In the genomic region with DNA sequence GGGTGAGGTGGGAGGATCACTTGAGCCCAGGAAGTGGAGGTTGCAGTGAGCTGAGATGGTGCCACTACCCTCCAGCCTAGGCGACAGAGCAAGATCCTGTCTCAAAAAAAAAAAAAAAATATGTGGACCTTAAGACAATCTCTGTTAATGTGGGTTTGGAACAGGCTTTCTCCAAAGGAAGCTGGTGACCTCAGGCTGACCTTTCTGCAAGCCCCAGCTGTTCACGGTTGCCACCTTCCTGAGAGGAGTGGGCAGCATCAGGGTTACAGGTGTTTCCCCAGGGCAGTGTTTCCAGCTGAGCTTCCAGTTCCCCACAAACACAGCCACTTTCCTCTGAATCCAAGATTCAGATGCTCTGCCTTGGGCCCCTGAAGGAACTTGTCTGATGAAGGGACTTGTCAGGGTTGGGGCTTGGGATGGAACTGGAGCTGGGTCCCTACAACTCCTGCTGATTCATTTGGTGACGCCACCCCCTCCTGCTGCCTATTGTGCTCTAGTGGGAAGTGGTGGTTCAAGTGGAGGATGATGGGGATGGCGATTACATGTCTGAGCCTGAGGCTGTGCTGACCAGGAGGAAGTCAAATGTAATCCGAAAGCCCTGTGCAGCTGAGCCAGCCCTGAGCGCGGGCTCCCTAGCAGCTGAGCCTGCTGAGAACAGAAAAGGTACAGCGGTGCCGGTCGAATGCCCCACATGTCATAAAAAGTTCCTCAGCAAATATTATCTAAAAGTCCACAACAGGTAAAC, we compare ENCODE assay signal across 9 cellular contexts. TPM values are rescaled to one million over a fixed set of nuclear protein-coding genes. Genes with fewer than 3 reads are reported as not detected.
A peak's percentile ranks its signal among the peaks of the same experiment; 100 is the strongest.
DNase-seq lines count a peak whose midpoint lies in the region; ATAC-seq and TF ChIP-seq lines count a peak whose summit lies in the region.
"Had no signal": no experiment of that assay in that cellular context is flagged by ENCODE, and none has a peak within 500 bp of the region (broad histone marks: within the 10 kb centered on the region; RNA-seq: fewer than 3 reads in every experiment).

No MANE protein-coding gene starts in this region.

- H3K9me3 Mint-ChIP-seq in activated CD4-positive, alpha-beta T cell treated with anti-CD3 and anti-CD28 coated beads, Interleukin-2, amount 10 ng/mL, durations not matched to agents 7 days and 5 days: no peaks in the 10 kb centered on the region

- TF ChIP-seq EP300 in stomach (IDR thresholded peaks at IDR 0.05): no peak

- CTCF ChIA-PET in activated CD4-positive, alpha-beta T cell treated with anti-CD3 and anti-CD28 coated beads, Interleukin-2, amount 10 ng/mL, durations not matched to agents 7 days and 5 days (lab: Charles Lee): interaction anchor here (1.2 to 7.3 kb wide), 3 partner anchors 11 to 34 kb away, joined by 4 to 49 read pairs (median 5); partner anchors contain the start of genes NOL9 and TAS1R1

- TF ChIP-seq POLR2A in Peyer's patch (IDR thresholded peaks at IDR 0.05) (no peak), erythroblast (IDR thresholded peaks at IDR 0.05; ENCODE audit: low read length) (no peak), stomach (IDR thresholded peaks at IDR 0.05) (no peak)

- no peaks in the 10 kb centered on the region for H3K36me3 ChIP-seq in Peyer's patch
- peaks cover 0 to 11% (median 5%) of the 10 kb centered on the region in 4 donors for H3K36me3 ChIP-seq in stomach

- no peak for DNase-seq in activated CD4-positive, alpha-beta T cell treated with anti-CD3 and anti-CD28 coated beads, Interleukin-2, amount 10 ng/mL, durations not matched to agents 7 days and 5 days
- DNase-seq in activated CD4-positive, alpha-beta T cell treated with anti-CD3 and anti-CD28 coated beads, Interleukin-2, amount 50 U/mL, for 48 hours: no peak
- peak in 2 of 3 donors; percentile 18 to 64 for DNase-seq in Peyer's patch
- DNase-seq in erythroblast (lab: John Stamatoyannopoulos, UW): peak; percentile 39 to 65
- DNase-seq in stomach: no peak
- no peak for DNase-seq in posterior vena cava (ENCODE audit: low spot score)

- peaks cover 4% of the 10 kb centered on the region for H3K36me3 Mint-ChIP-seq in activated CD4-positive, alpha-beta T cell treated with anti-CD3 and anti-CD28 coated beads, Interleukin-2, amount 10 ng/mL, durations not matched to agents 7 days and 5 days (ENCODE audit: low read depth)

- no peaks in the 10 kb centered on the region for H3K27me3 Mint-ChIP-seq in activated CD4-positive, alpha-beta T cell treated with anti-CD3 and anti-CD28 coated beads, Interleukin-2, amount 10 ng/mL, durations not matched to agents 7 days and 5 days

- H3K27me3 ChIP-seq in Peyer's patch (no peaks in the 10 kb centered on the region), stomach (no peaks in the 10 kb centered on the region)
- H3K27me3 ChIP-seq: SJSA1 had no signal

- WGBS in stomach, 5 donors: 37 to 52% (median 39%) methylated on average over 10 of the region's 10 CpGs

- H3K4me1 ChIP-seq in Peyer's patch (peaks cover 12 to 37% (median 16%) of the 10 kb centered on the region in 4 donors), stomach (peaks cover 32 to 68% (median 56%) of the 10 kb centered on the region in 4 donors)

- peak overlapping the region; percentile 98 for H3K27ac Mint-ChIP-seq in activated CD4-positive, alpha-beta T cell treated with anti-CD3 and anti-CD28 coated beads, Interleukin-2, amount 10 ng/mL, durations not matched to agents 7 days and 5 days

- no peak for TF ChIP-seq CTCF in Peyer's patch (IDR thresholded peaks at IDR 0.05)
- TF ChIP-seq CTCF in stomach (IDR thresholded peaks at IDR 0.05): no peak

- H3K9me3 ChIP-seq in Peyer's patch: no peaks in the 10 kb centered on the region
- no peaks in the 10 kb centered on the region for H3K9me3 ChIP-seq in stomach
- H3K9me3 ChIP-seq: SJSA1 had no signal

- intact Hi-C loops in stomach (cut with DNase I; ENCODE audit: low total_unique reads) (no loop called here), posterior vena cava (cut with DNase I) (no loop called here)

- peak overlapping the region; percentile 38 for H3K4me3 Mint-ChIP-seq in activated CD4-positive, alpha-beta T cell treated with anti-CD3 and anti-CD28 coated beads, Interleukin-2, amount 10 ng/mL, durations not matched to agents 7 days and 5 days

- POLR2A ChIA-PET in activated CD4-positive, alpha-beta T cell treated with anti-CD3 and anti-CD28 coated beads, Interleukin-2, amount 10 ng/mL, durations not matched to agents 7 days and 5 days (lab: Charles Lee): interaction anchor here (0.6 to 0.7 kb wide), 2 partner anchors 28 to 54 kb away, joined by 3 to 6 read pairs; partner anchors contain the start of gene NOL9

- peak overlapping the region in 2 of 4 donors; percentile 46 to 97 for H3K4me3 ChIP-seq in Peyer's patch
- peak overlapping the region in 1 of 4 donors; percentile 24 for H3K4me3 ChIP-seq in stomach

- H3K27ac ChIP-seq in Peyer's patch (peak overlapping the region; percentile 95 to 96 (median 95)), stomach (peak overlapping the region; percentile 62 to 99 (median 98))
- H3K27ac ChIP-seq: SJSA1 had no signal

- H3K4me1 Mint-ChIP-seq in activated CD4-positive, alpha-beta T cell treated with anti-CD3 and anti-CD28 coated beads, Interleukin-2, amount 10 ng/mL, durations not matched to agents 7 days and 5 days: peaks cover 41% of the 10 kb centered on the region

- no peak for ATAC-seq in HG03097 (IDR thresholded peaks at IDR 0.05; ENCODE audit: low FRiP score, unreplicated experiment)
- no peak for ATAC-seq in GM19023 (IDR thresholded peaks at IDR 0.05; ENCODE audit: unreplicated experiment)

RNA-seq across cellular contexts. Expression of gene ZBTB48, which starts 1.9 kb away (rescaled TPM):
- 10 to 100 TPM; 40.4 to 42.9 TPM for total RNA-seq in activated CD4-positive, alpha-beta T cell treated with anti-CD3 and anti-CD28 coated beads, Interleukin-2, amount 10 ng/mL, durations not matched to agents 7 days and 5 days
- total RNA-seq in Peyer's patch (10 to 100 TPM; 27.0 to 80.9 (median 38.2) TPM), stomach (100 to 1,000 TPM in 1 of 5 donors, 10 to 100 TPM in 4; 22.6 to 139 (median 25.7) TPM), posterior vena cava (10 to 100 TPM; 18.6 to 19.5 TPM)
- 10 to 100 TPM; 34.8 to 64.4 (median 61.3) TPM for polyA plus RNA-seq in stomach

RNA-seq across cellular contexts. Expression of gene KLHL21, which starts 20.9 kb away (rescaled TPM):
- 10 to 100 TPM; 17.3 to 20.0 TPM for total RNA-seq in activated CD4-positive, alpha-beta T cell treated with anti-CD3 and anti-CD28 coated beads, Interleukin-2, amount 10 ng/mL, durations not matched to agents 7 days and 5 days
- total RNA-seq in Peyer's patch (10 to 100 TPM; 14.4 to 25.1 (median 18.2) TPM), stomach (10 to 100 TPM; 13.0 to 59.8 (median 34.5) TPM), posterior vena cava (10 to 100 TPM; 25.5 to 31.7 TPM)
- 10 to 100 TPM in 1 of 3 donors, 1 to 10 TPM in 2; 9.2 to 15.4 (median 9.8) TPM for polyA plus RNA-seq in stomach

RNA-seq across cellular contexts. Expression of gene TAS1R1, which starts 26.6 kb away (rescaled TPM):
- not detected for total RNA-seq in activated CD4-positive, alpha-beta T cell treated with anti-CD3 and anti-CD28 coated beads, Interleukin-2, amount 10 ng/mL, durations not matched to agents 7 days and 5 days
- not detected for total RNA-seq in Peyer's patch
- not detected for total RNA-seq in stomach
- under 1 TPM in 2 of 3 donors, not detected in 1; 0.08 to 0.12 TPM for polyA plus RNA-seq in stomach
- not detected for total RNA-seq in posterior vena cava
- total RNA-seq: SJSA1 had no signal

RNA-seq across cellular contexts. Expression of gene NOL9, which starts 27.4 kb away (rescaled TPM):
- 10 to 100 TPM; 42.7 to 44.5 TPM for total RNA-seq in activated CD4-positive, alpha-beta T cell treated with anti-CD3 and anti-CD28 coated beads, Interleukin-2, amount 10 ng/mL, durations not matched to agents 7 days and 5 days
- total RNA-seq in Peyer's patch (10 to 100 TPM; 19.0 to 28.0 (median 22.5) TPM), stomach (100 to 1,000 TPM in 1 of 5 donors, 10 to 100 TPM in 4; 19.7 to 150 (median 42.0) TPM), posterior vena cava (10 to 100 TPM; 21.2 to 23.9 TPM)
- 1 to 10 TPM; 2.7 to 4.0 (median 2.9) TPM for polyA plus RNA-seq in stomach

RNA-seq across cellular contexts. Expression of gene PHF13, which starts 31.8 kb away (rescaled TPM):
- 10 to 100 TPM; 12.4 to 12.5 TPM for total RNA-seq in activated CD4-positive, alpha-beta T cell treated with anti-CD3 and anti-CD28 coated beads, Interleukin-2, amount 10 ng/mL, durations not matched to agents 7 days and 5 days
- total RNA-seq in Peyer's patch: 1 to 10 TPM; 3.3 to 7.4 (median 6.0) TPM
- 10 to 100 TPM in 2 of 5 donors, 1 to 10 TPM in 3; 2.7 to 16.9 (median 7.5) TPM for total RNA-seq in stomach
- 1 to 10 TPM; 4.5 to 6.7 (median 5.7) TPM for polyA plus RNA-seq in stomach
- total RNA-seq in posterior vena cava: 10 to 100 TPM; 11.6 to 13.8 TPM

Comparison
In these comparisons a context has a peak if more than half of its experiments do, and no peak if none do; other contexts are left out.
1. DNase-seq: peak in Peyer's patch (2 of 3) and erythroblast (2 of 2); none in activated CD4-positive, alpha-beta T cell treated with anti-CD3 and anti-CD28 coated beads, Interleukin-2, amount 10 ng/mL, durations not matched to agents 7 days and 5 days (single experiment), activated CD4-positive, alpha-beta T cell treated with anti-CD3 and anti-CD28 coated beads, Interleukin-2, amount 50 U/mL, for 48 hours (0 of 2), stomach (single experiment) and posterior vena cava (single experiment).